Comparison of ENCODE assay signal across 8 cellular contexts in the genomic region with DNA sequence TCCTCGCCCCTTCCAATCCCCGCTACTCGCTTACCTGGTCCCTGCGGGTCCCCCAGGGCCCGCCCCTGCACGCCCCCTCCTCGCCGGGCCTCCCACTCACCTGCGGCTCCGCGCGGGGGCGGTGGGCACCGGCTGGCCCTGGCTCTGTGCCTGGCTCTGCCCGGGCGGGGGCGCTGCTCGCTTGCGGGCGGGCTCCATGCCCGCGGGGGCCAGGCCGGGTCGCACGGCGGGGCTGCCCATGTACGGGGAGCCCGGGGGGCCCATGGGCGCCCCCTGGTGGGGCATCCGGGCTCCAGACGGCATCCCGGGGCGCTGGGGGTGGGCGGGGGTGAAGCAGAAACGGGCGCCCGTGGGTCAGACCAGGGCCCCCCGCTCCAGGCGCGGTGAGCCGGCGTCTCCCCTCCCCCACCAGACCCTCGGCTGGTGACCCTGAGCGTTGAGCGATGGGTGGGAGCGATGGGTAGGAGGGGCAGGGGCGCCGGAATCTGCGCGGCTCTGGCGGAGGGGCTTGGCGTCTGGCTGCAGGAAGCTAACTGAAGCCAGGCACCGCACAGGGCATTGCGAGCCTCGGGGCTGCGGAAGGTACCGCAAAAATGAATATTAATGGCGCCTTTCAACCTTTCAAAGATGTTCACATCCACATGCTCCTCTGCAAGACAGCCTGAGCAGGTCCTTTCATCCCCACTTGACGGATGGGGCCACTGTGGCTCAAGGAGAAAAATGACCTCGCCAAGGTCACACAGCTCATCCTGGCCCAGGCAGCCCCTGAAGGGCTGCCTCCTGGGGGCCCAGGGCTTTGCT. TPM values are rescaled to one million over a fixed set of nuclear protein-coding genes. Genes with fewer than 3 reads are reported as not detected.
DNase-seq lines count a peak whose midpoint lies in the region; ATAC-seq, FAIRE-seq and TF ChIP-seq lines count a peak whose summit lies in the region.

No MANE protein-coding gene starts in this region.

- H2BK12ac ChIP-seq in neuronal stem cell (ENCODE audit: low read length): no peak overlapping the region

- peak overlapping the region; percentile 2 for H3K14ac ChIP-seq in neuronal stem cell (ENCODE audit: low read length)

- intact Hi-C loops in esophagus muscularis mucosa (cut with DNase I): loop anchor here (2.0 to 10.0 kb wide), 2 partner anchors 57 to 121 kb away; no protein-coding TSS in a partner anchor

- H2AFZ ChIP-seq in neuronal stem cell (ENCODE audit: low read length): no peak overlapping the region

- peak overlapping the region; percentile 84 for H3K18ac ChIP-seq in neuronal stem cell (ENCODE audit: low read length)

- no peak for TF ChIP-seq EP300 in esophagus muscularis mucosa (IDR thresholded peaks at IDR 0.05)

- H2AK5ac ChIP-seq in neuronal stem cell (ENCODE audit: low read depth, low read length): peak overlapping the region; percentile 76

- H3K36me3 ChIP-seq in MG63 (no peaks in the 10 kb centered on the region), esophagus muscularis mucosa (peaks cover 0 to 22% (median 17%) of the 10 kb centered on the region in 4 donors), neuronal stem cell (replicated peaks in 1 of 2; ENCODE audit: control insufficient read depth in 2 of 2, insufficient read depth in 2 of 2, low read length in 2 of 2) (peaks cover 4 to 24% of the 10 kb centered on the region in 2 donors), small intestine (ENCODE audit: control insufficient read depth in 2 of 2, insufficient read depth in 2 of 2, low read length in 2 of 2) (no peaks in the 10 kb centered on the region)

- H2BK5ac ChIP-seq in neuronal stem cell (ENCODE audit: low read length): no peak overlapping the region

- H2BK120ac ChIP-seq in neuronal stem cell (ENCODE audit: low read depth, low read length): no peak overlapping the region

- WGBS in esophagus muscularis mucosa: 9% methylated on average over 11 of the region's 60 CpGs
- no CpG with 5 or more reads among the region's 60 CpGs for WGBS in neuronal stem cell (ENCODE audit: extremely low coverage in 2 of 2, insufficient read length in 2 of 2, insufficient replicate concordance in 1 of 2), 2 donors
- WGBS in small intestine, 3 donors: 1 to 4% (median 3%) methylated on average over 30 to 60 of the region's 60 CpGs

- H3K4me3 ChIP-seq in MG63 (no peak overlapping the region), esophagus muscularis mucosa (peak overlapping the region; percentile 51 to 68 (median 54)), neuronal stem cell (ENCODE audit: low read length in 2 of 2) (peak overlapping the region in 1 of 2 donors; percentile 58), small intestine (ENCODE audit: low read depth in 1 of 2, low read length in 2 of 2) (peak overlapping the region in 1 of 2 donors; percentile 36)

- peaks cover 62 to 79% (median 75%) of the 10 kb centered on the region in 4 donors for H3K4me1 ChIP-seq in esophagus muscularis mucosa
- peaks cover 42 to 52% of the 10 kb centered on the region in 2 donors for H3K4me1 ChIP-seq in neuronal stem cell (ENCODE audit: control insufficient read depth in 2 of 2, insufficient read depth in 1 of 2, low read depth in 1 of 2, low read length in 2 of 2)
- H3K4me1 ChIP-seq in small intestine (ENCODE audit: control insufficient read depth in 2 of 2, insufficient read depth in 1 of 2, low read depth in 1 of 2, low read length in 1 of 2): peaks cover 4 to 5% of the 10 kb centered on the region in 2 donors

- H3K23ac ChIP-seq in neuronal stem cell (ENCODE audit: low read depth, low read length, poor library complexity): peak overlapping the region; percentile 77

- TF ChIP-seq POLR2A in esophagus muscularis mucosa (IDR thresholded peaks at IDR 0.05; ENCODE audit: low read depth): no peak

- ATAC-seq in HG03196 (IDR thresholded peaks at IDR 0.05; ENCODE audit: unreplicated experiment): no peak

- H3K4ac ChIP-seq in neuronal stem cell (ENCODE audit: low read length): no peak overlapping the region

- no peak overlapping the region for H4K91ac ChIP-seq in neuronal stem cell (ENCODE audit: low read depth, low read length, poor library complexity)

- no peaks in the 10 kb centered on the region for H3K9me3 ChIP-seq in MG63
- H3K9me3 ChIP-seq in esophagus muscularis mucosa: no peaks in the 10 kb centered on the region
- H3K9me3 ChIP-seq in neuronal stem cell (replicated peaks in 1 of 2; ENCODE audit: control insufficient read depth in 2 of 2, insufficient read depth in 1 of 2, low read depth in 1 of 2, low read length in 2 of 2): no peaks in the 10 kb centered on the region
- no peaks in the 10 kb centered on the region for H3K9me3 ChIP-seq in small intestine (ENCODE audit: control insufficient read depth, low read depth)

- peak overlapping the region; percentile 76 for H3K4me2 ChIP-seq in neuronal stem cell (ENCODE audit: insufficient read depth, low read length, poor library complexity, severe bottlenecking)

- H2BK15ac ChIP-seq in neuronal stem cell (ENCODE audit: low read length): peak overlapping the region; percentile 32

- peak overlapping the region; percentile 47 for H3K9ac ChIP-seq in neuronal stem cell (ENCODE audit: low read depth, low read length, poor library complexity)

- H3K27me3 ChIP-seq in MG63 (no peaks in the 10 kb centered on the region), esophagus muscularis mucosa (peaks cover 0 to 12% (median 0%) of the 10 kb centered on the region in 4 donors), neuronal stem cell (ENCODE audit: control insufficient read depth in 3 of 3, insufficient read depth in 3 of 3, low read depth in 1 of 3, low read length in 3 of 3) (peaks cover 0 to 22% (median 0%) of the 10 kb centered on the region in 3 experiments), small intestine (ENCODE audit: control insufficient read depth in 2 of 2, insufficient read depth in 2 of 2, low read length in 2 of 2) (peaks cover 0 to 4% of the 10 kb centered on the region in 2 donors)

- no peak overlapping the region for H4K8ac ChIP-seq in neuronal stem cell (ENCODE audit: low read depth, low read length)

- no peaks in the 10 kb centered on the region for H3K79me1 ChIP-seq in neuronal stem cell (ENCODE audit: low read depth, low read length)

- H3K27ac ChIP-seq in esophagus muscularis mucosa (replicated peaks in 1 of 4): peak overlapping the region; percentile 91 to 97 (median 94)
- no peak overlapping the region for H3K27ac ChIP-seq in neuronal stem cell (replicated peaks; ENCODE audit: low read length)
- no peak overlapping the region for H3K27ac ChIP-seq in small intestine (ENCODE audit: low read depth in 1 of 2, low read length in 1 of 2)

- TF ChIP-seq CTCF in esophagus muscularis mucosa (IDR thresholded peaks at IDR 0.05): peak; percentile 63 to 88 (median 74)

- peak; percentile 34 for DNase-seq in NCI-H1092 (lab: John Stamatoyannopoulos, UW)
- DNase-seq in NCI-H1092 treated with DMSO at 0.1 percent for 48 hours (lab: John Stamatoyannopoulos, UW): no peak
- DNase-seq in MG63: peak; percentile 21
- peak; percentile 39 for DNase-seq in activated T-cell treated with anti-CD3 and anti-CD28 coated beads for 4 hours
- DNase-seq in esophagus muscularis mucosa (ENCODE audit: extremely low spot score): no peak
- DNase-seq in neuronal stem cell (ENCODE audit: low spot score): peak; percentile 36
- DNase-seq in small intestine: no peak

- no peak for FAIRE-seq in small intestine (lab: Jason Lieb, UNC)

RNA-seq across cellular contexts. Expression of gene SMARCD3, which starts 2.9 kb away (rescaled TPM):
- 12.0 and 14.2 TPM in 2 replicates for total RNA-seq in MG63 (2014; rRNA removed; shearing (Covaris generic); ENCODE audit: low replicate concordance)
- 10 to 100 TPM; 25.3 to 43.4 (median 40.6) TPM for total RNA-seq in esophagus muscularis mucosa
- polyA plus RNA-seq in neuronal stem cell (2013, experiment 1 of 2): 32.4 TPM
- polyA plus RNA-seq in neuronal stem cell (2013, experiment 2 of 2): 33.6 TPM
- polyA plus RNA-seq in small intestine: 10 to 100 TPM in 1 of 3 donors, 1 to 10 TPM in 1, under 1 TPM in 1; 0.89 to 11.1 (median 9.6) TPM

RNA-seq across cellular contexts. Expression of gene CHPF2, which starts 13.3 kb away (rescaled TPM):
- 15.4 and 26.5 TPM in 2 replicates for total RNA-seq in MG63 (2014; rRNA removed; shearing (Covaris generic); ENCODE audit: low replicate concordance)
- total RNA-seq in esophagus muscularis mucosa: 10 to 100 TPM; 23.7 to 39.4 (median 26.8) TPM
- polyA plus RNA-seq in neuronal stem cell (2013, experiment 1 of 2): 8.2 TPM
- 8.7 TPM for polyA plus RNA-seq in neuronal stem cell (2013, experiment 2 of 2)
- 10 to 100 TPM; 11.6 to 18.4 (median 17.8) TPM for polyA plus RNA-seq in small intestine

RNA-seq across cellular contexts. Expression of gene ABCF2, which starts 18.6 kb away (rescaled TPM):
- 48.4 and 75.0 TPM in 2 replicates for total RNA-seq in MG63 (2014; rRNA removed; shearing (Covaris generic); ENCODE audit: low replicate concordance)
- total RNA-seq in esophagus muscularis mucosa: 10 to 100 TPM; 33.8 to 53.2 (median 39.0) TPM
- 19.4 TPM for polyA plus RNA-seq in neuronal stem cell (2013, experiment 1 of 2)
- 19.4 TPM for polyA plus RNA-seq in neuronal stem cell (2013, experiment 2 of 2)
- polyA plus RNA-seq in small intestine: 10 to 100 TPM; 11.0 to 23.7 (median 11.1) TPM

RNA-seq across cellular contexts. Expression of gene H2BK1, which starts 35.3 kb away (rescaled TPM):
- not detected in 2 replicates for total RNA-seq in MG63 (2014; rRNA removed; shearing (Covaris generic); ENCODE audit: low replicate concordance)
- not detected for total RNA-seq in esophagus muscularis mucosa
- not detected for polyA plus RNA-seq in neuronal stem cell (2013, experiment 1 of 2)
- not detected for polyA plus RNA-seq in neuronal stem cell (2013, experiment 2 of 2)
- polyA plus RNA-seq in small intestine: not detected

RNA-seq across cellular contexts. Expression of gene ASB10, which starts 58.5 kb away (rescaled TPM):
- not detected in 2 replicates for total RNA-seq in MG63 (2014; rRNA removed; shearing (Covaris generic); ENCODE audit: low replicate concordance)
- total RNA-seq in esophagus muscularis mucosa: not detected
- polyA plus RNA-seq in neuronal stem cell (2013, experiment 1 of 2): not detected
- not detected for polyA plus RNA-seq in neuronal stem cell (2013, experiment 2 of 2)
- not detected for polyA plus RNA-seq in small intestine

Comparison
In these comparisons a context has a peak if more than half of its experiments do, and no peak if none do; other contexts are left out.
1. DNase-seq: peak in NCI-H1092 (single experiment), MG63 (single experiment), activated T-cell treated with anti-CD3 and anti-CD28 coated beads for 4 hours (single experiment) and neuronal stem cell (single experiment); none in NCI-H1092 treated with DMSO at 0.1 percent for 48 hours (single experiment), esophagus muscularis mucosa (single experiment) and small intestine (single experiment).
2. H3K27ac ChIP-seq: peak in esophagus muscularis mucosa (4 of 4); none in neuronal stem cell (single experiment) and small intestine (0 of 2).